Comparison of ENCODE assay signal across 1 cellular context in genomic region chr1:151511636-151512215, GRCh38.
TF ChIP-seq lines count a peak whose summit lies in the region.

No MANE protein-coding gene starts in this region.

TF ChIP-seq in H1, 55 proteins besides CTCF, POLR2A, EP300 and RAD21:
- TF ChIP-seq HDAC2 (IDR thresholded peaks at IDR 0.05; ENCODE audit: borderline replicate concordance in 1 of 2, low read depth in 2 of 2, low read length in 2 of 2) (peak in 1 of 2 experiments; percentile 70; a peak in 1 of 4 replicates), SIN3A (conservative IDR thresholded peaks at IDR 0.05 in 1 of 2, IDR thresholded peaks at IDR 0.05 in 1 of 2; ENCODE audit: low read depth in 1 of 2, low read length in 2 of 2) (peak in 1 of 2 experiments; percentile 71; a peak in 2 of 4 replicates), SAP30 (IDR thresholded peaks at IDR 0.05; ENCODE audit: insufficient read depth, insufficient replicate concordance, low read length) (peak; percentile 60), E2F6 (IDR thresholded peaks at IDR 0.05) (no peak), GABPA (IDR thresholded peaks at IDR 0.05; ENCODE audit: borderline replicate concordance, insufficient read depth, low read length) (no peak)
